In genomic region chr1:1355376-1355775, GRCh38 we compare ENCODE assay signal across 11 cellular contexts. TPM values are rescaled to one million over a fixed set of nuclear protein-coding genes. Genes with fewer than 3 reads are reported as not detected.
DNase-seq lines count a peak whose midpoint lies in the region; ATAC-seq, FAIRE-seq and TF ChIP-seq lines count a peak whose summit lies in the region.
"Had no signal": no experiment of that assay in that cellular context is flagged by ENCODE, and none has a peak within 500 bp of the region (broad histone marks: within the 10 kb centered on the region; RNA-seq: fewer than 3 reads in every experiment).

No MANE protein-coding gene starts in this region.

- CTCF ChIA-PET in HepG2 (lab: Yijun Ruan, JAX; ENCODE audit: low intra/inter-chr PET ratio, low total read pairs) = no interaction called here

- no peak for FAIRE-seq in astrocyte (lab: Jason Lieb, UNC)
- no peak for FAIRE-seq in HepG2 (lab: Jason Lieb, UNC)

- peak overlapping the region in 11 of 12 donors; percentile 11 to 80 (median 38) for H3K4me3 ChIP-seq in heart left ventricle
- no peak overlapping the region for H3K4me3 ChIP-seq in astrocyte (ENCODE audit: insufficient read depth, low read depth, low read length)
- no peak overlapping the region; a peak in 1 of 6 replicates for H3K4me3 ChIP-seq in HepG2 (replicated peaks in 1 of 3; ENCODE audit: insufficient read depth in 1 of 3, low read depth in 2 of 3, low read length in 3 of 3)
- H3K4me3 ChIP-seq in uterus = peak overlapping the region in 1 of 2 donors; percentile 35

- no peak for TF ChIP-seq POLR2A in heart left ventricle (IDR thresholded peaks at IDR 0.05)
- no peak for TF ChIP-seq POLR2A in HepG2 (IDR thresholded peaks at IDR 0.05; ENCODE audit: insufficient read depth in 1 of 2, low read depth in 2 of 2, low read length in 2 of 2)
- TF ChIP-seq POLR2A in uterus (IDR thresholded peaks at IDR 0.05) = no peak

- H2AFZ ChIP-seq in astrocyte (ENCODE audit: low read depth, low read length) = no peak overlapping the region
- no peak overlapping the region for H2AFZ ChIP-seq in HepG2 (ENCODE audit: low read length)

- peaks cover 20% of the 10 kb centered on the region for H3K4me1 Mint-ChIP-seq in astrocyte (ENCODE audit: low read depth, unreplicated experiment)

- TF ChIP-seq RAD21 in HepG2 (CRISPR knock-in tag; IDR thresholded peaks at IDR 0.05) = no peak

- ATAC-seq in heart left ventricle = no peak
- no peak for ATAC-seq in Right ventricle myocardium superior (ENCODE audit: poor library complexity)
- no peak for ATAC-seq in HepG2

- TF ChIP-seq EP300 in HepG2 (IDR thresholded peaks at IDR 0.05; ENCODE audit: low read depth in 2 of 2, low read length in 2 of 2) (no peak), HepG2 (CRISPR knock-in tag; IDR thresholded peaks at IDR 0.05; ENCODE audit: borderline replicate concordance) (no peak)

- peak in 1 of 5 donors; percentile 62 for DNase-seq in heart left ventricle
- no peak for DNase-seq in Right ventricle myocardium superior
- no peak for DNase-seq in astrocyte (ENCODE audit: low read depth)
- no peak for DNase-seq in HepG2 (ENCODE audit: low spot score)
- DNase-seq in uterus = no peak
- no peak for DNase-seq in SW480 (ENCODE audit: low spot score)
- DNase-seq in T-helper 1 cell = no peak
- no peak for DNase-seq in DMS153 (lab: John Stamatoyannopoulos, UW)
- DNase-seq: activated CD4-positive, alpha-beta T cell treated with anti-CD3 and anti-CD28 coated beads for 4 hours; NCI-H1092 treated with DMSO at 0.1 percent for 48 hours had no signal

- no TSS peak for BruUV-seq in HepG2 (replicated peaks; lab: Mats Ljungman, UMichigan)

- H3K4me1 ChIP-seq in heart left ventricle (peaks cover 0 to 58% (median 37%) of the 10 kb centered on the region in 12 donors), astrocyte (ENCODE audit: insufficient read depth, low read length) (peaks cover 35% of the 10 kb centered on the region), HepG2 (ENCODE audit: insufficient read depth, low read length) (peaks cover 51% of the 10 kb centered on the region), uterus (peaks cover 5 to 24% of the 10 kb centered on the region in 2 donors)

- peaks cover 0 to 24% (median 0%) of the 10 kb centered on the region in 9 donors for H3K36me3 ChIP-seq in heart left ventricle
- H3K36me3 ChIP-seq in astrocyte (ENCODE audit: insufficient read depth, low read length) = peaks cover 11% of the 10 kb centered on the region
- no peaks in the 10 kb centered on the region for H3K36me3 ChIP-seq in HepG2 (replicated peaks in 1 of 2; ENCODE audit: control insufficient read depth in 1 of 2, insufficient read depth in 2 of 2, low read length in 2 of 2)
- no peaks in the 10 kb centered on the region for H3K36me3 ChIP-seq in uterus
- H3K36me3 ChIP-seq: neutrophil had no signal

- peaks cover 6% of the 10 kb centered on the region for H3K36me3 Mint-ChIP-seq in astrocyte (ENCODE audit: low read depth, unreplicated experiment)

- no peak overlapping the region for H3K27ac Mint-ChIP-seq in astrocyte (ENCODE audit: unreplicated experiment)

- no peaks in the 10 kb centered on the region for H3K9me3 Mint-ChIP-seq in astrocyte (ENCODE audit: unreplicated experiment)

- H3K27me3 ChIP-seq in heart left ventricle (peaks cover 4 to 58% (median 22%) of the 10 kb centered on the region in 9 donors), astrocyte (ENCODE audit: insufficient read depth, low read length) (no peaks in the 10 kb centered on the region), HepG2 (ENCODE audit: control insufficient read depth in 1 of 2, insufficient read depth in 2 of 2, low read length in 2 of 2) (no peaks in the 10 kb centered on the region), uterus (no peaks in the 10 kb centered on the region)

- peak overlapping the region; percentile 97 for H3K4me2 ChIP-seq in astrocyte (ENCODE audit: low read length)
- no peak overlapping the region for H3K4me2 ChIP-seq in HepG2 (ENCODE audit: low read depth, low read length)

- H3K4me3 Mint-ChIP-seq in astrocyte (ENCODE audit: unreplicated experiment) = no peak overlapping the region

- H4K20me1 ChIP-seq in astrocyte (ENCODE audit: insufficient read depth, low read length) (peaks cover 48% of the 10 kb centered on the region), HepG2 (ENCODE audit: insufficient read depth, low read length) (no peaks in the 10 kb centered on the region)

- peaks cover 2% of the 10 kb centered on the region for H3K27me3 Mint-ChIP-seq in astrocyte (ENCODE audit: low read depth, unreplicated experiment)

- in situ Hi-C loops in HepG2 (cut with HindIII; ENCODE audit: extremely low pct_ligation_motif_present, low pct_unique_long_range_greater_than_20kb) = no loop called here

- H3K27ac ChIP-seq in heart left ventricle (peak overlapping the region in 5 of 12 donors; percentile 34 to 91 (median 38)), astrocyte (ENCODE audit: low read depth, low read length) (no peak overlapping the region), HepG2 (ENCODE audit: extremely low read length, insufficient read depth, low read length) (no peak overlapping the region), uterus (peak overlapping the region; percentile 96)
- H3K27ac ChIP-seq: neutrophil had no signal

- intact Hi-C loops in heart left ventricle (cut with DNase I) = no loop called here
- intact Hi-C loops in Right ventricle myocardium superior (cut with DNase I) = no loop called here
- intact Hi-C loops in HepG2 (cut with micrococcal nuclease; ENCODE audit: unreplicated experiment) = no loop called here
- intact Hi-C loops in uterus (cut with DNase I; ENCODE audit: low total_unique reads) = loop anchor here (10.0 kb wide), 1 partner anchor 51 kb away; the partner anchor contains the start of genes ACAP3 and PUSL1

- TF ChIP-seq CTCF in heart left ventricle (IDR thresholded peaks at IDR 0.05) = no peak
- TF ChIP-seq CTCF in astrocyte (IDR thresholded peaks at IDR 0.05; ENCODE audit: insufficient read depth, low read depth, low read length) = no peak
- no peak for TF ChIP-seq CTCF in HepG2 (CRISPR knock-in tag; IDR thresholded peaks at IDR 0.05)
- no peak for TF ChIP-seq CTCF in uterus (IDR thresholded peaks at IDR 0.05)

- H3K9ac ChIP-seq in astrocyte (ENCODE audit: low read length) = no peak overlapping the region
- H3K9ac ChIP-seq in HepG2 (ENCODE audit: insufficient read depth, low read depth, low read length) = no peak overlapping the region

- WGBS in heart left ventricle, 4 donors = 0 to 3% (median 2%) methylated on average over 12 to 57 of the region's 57 CpGs
- WGBS in HepG2 (ENCODE audit: low lambda C conversion rate) = 74% methylated on average over 35 of the region's 57 CpGs

- H3K9me3 ChIP-seq in heart left ventricle (no peaks in the 10 kb centered on the region), astrocyte (ENCODE audit: insufficient read depth, low read depth, low read length) (no peaks in the 10 kb centered on the region), HepG2 (ENCODE audit: low read length) (no peaks in the 10 kb centered on the region), uterus (no peaks in the 10 kb centered on the region)
- H3K9me3 ChIP-seq: neutrophil had no signal

- POLR2A ChIA-PET in HepG2 (lab: Yijun Ruan, JAX) = interaction anchor here (0.7 to 1.0 kb wide), 2 partner anchors 20 kb away, joined by 3 to 4 read pairs; no protein-coding TSS in a partner anchor

- peaks cover 51% of the 10 kb centered on the region for H3K79me2 ChIP-seq in astrocyte (ENCODE audit: insufficient read depth, low read length)
- H3K79me2 ChIP-seq in HepG2 (ENCODE audit: insufficient read depth, low read length) = peaks cover 4% of the 10 kb centered on the region

RNA-seq across cellular contexts. Expression of gene MXRA8, which starts 3.0 kb away (rescaled TPM):
- 10 to 100 TPM; 10.5 to 49.3 (median 20.0) TPM for total RNA-seq in heart left ventricle
- polyA plus RNA-seq in heart left ventricle = 10 to 100 TPM; 17.7 to 19.5 TPM
- total RNA-seq in Right ventricle myocardium superior = 21.7 TPM
- 112 and 139 TPM in 2 replicates for total RNA-seq in astrocyte
- total RNA-seq in HepG2 (2016; rRNA removed; fragmentation: Illumina TruSeq; extraction: Trizol) = 5.4 and 19.8 TPM in 2 replicates
- 4.4 and 6.1 TPM in 2 replicates for total RNA-seq in HepG2 (2016; cell fraction: cytosol; rRNA removed; fragmentation: Illumina TruSeq; extraction: Trizol; ENCODE audit: low read depth)
- 5.2 and 18.5 TPM in 2 replicates for total RNA-seq in HepG2 (2016; cell fraction: insoluble cytoplasmic fraction; rRNA removed; fragmentation: Illumina TruSeq; extraction: Trizol)
- 9.0 and 10.5 TPM in 2 replicates for total RNA-seq in HepG2 (2016; cell fraction: membrane; rRNA removed; fragmentation: Illumina TruSeq; extraction: Trizol)
- total RNA-seq in HepG2 (2016; cell fraction: nucleus; rRNA removed; fragmentation: Illumina TruSeq; extraction: Trizol) = 15.6 and 22.5 TPM in 2 replicates
- 44.8 and 71.0 TPM in 2 replicates for polyA plus RNA-seq in HepG2 (2011; rRNA removed)
- 35.7 and 49.1 TPM in 2 replicates for polyA plus RNA-seq in HepG2 (2011; cell fraction: cytosol; rRNA removed)
- polyA plus RNA-seq in HepG2 (2011; cell fraction: nucleus; rRNA removed) = 279 and 296 TPM in 2 replicates
- 22.6 and 42.3 TPM in 2 replicates for polyA plus RNA-seq in HepG2 (2012)
- polyA plus RNA-seq in HepG2 (2016; cell fraction: cytosol; fragmentation: Illumina TruSeq; extraction: Trizol; ENCODE audit: low read depth) = 4.9 and 5.3 TPM in 2 replicates
- 6.0 and 9.7 TPM in 2 replicates for polyA plus RNA-seq in HepG2 (2016; cell fraction: insoluble cytoplasmic fraction; fragmentation: Illumina TruSeq; extraction: Trizol; ENCODE audit: low read depth)
- polyA plus RNA-seq in HepG2 (2016; cell fraction: membrane; fragmentation: Illumina TruSeq; extraction: Trizol; ENCODE audit: low read depth) = 10.7 and 11.1 TPM in 2 replicates
- 56.0 and 64.0 TPM in 2 replicates for polyA plus RNA-seq in HepG2 (2016; cell fraction: nucleus; fragmentation: Illumina TruSeq; extraction: Trizol; ENCODE audit: insufficient read depth, low read depth)
- polyA minus RNA-seq in HepG2 (2011; rRNA and poly(A)+ RNA removed; ENCODE audit: low replicate concordance) = 0.26 and 46.5 TPM in 2 replicates
- 16.7 and 21.9 TPM in 2 replicates for polyA minus RNA-seq in HepG2 (2011; cell fraction: cytosol; rRNA and poly(A)+ RNA removed)
- polyA minus RNA-seq in HepG2 (2011; cell fraction: nucleus; rRNA and poly(A)+ RNA removed) = 11.8 and 16.9 TPM in 2 replicates
- 100 to 1,000 TPM in 2 of 4 donors, 10 to 100 TPM in 2; 86.1 to 143 (median 117) TPM for total RNA-seq in uterus

RNA-seq across cellular contexts. Expression of gene DVL1, which starts 6.2 kb away (rescaled TPM):
- total RNA-seq in heart left ventricle (100 to 1,000 TPM in 3 of 9 donors, 10 to 100 TPM in 6; 75.3 to 177 (median 85.3) TPM), Right ventricle myocardium superior (126 TPM), astrocyte (54.0 and 55.0 TPM in 2 replicates), HepG2 (2016; rRNA removed; fragmentation: Illumina TruSeq; extraction: Trizol) (42.8 and 60.4 TPM in 2 replicates), uterus (10 to 100 TPM; 35.6 to 94.5 (median 49.7) TPM)
- polyA plus RNA-seq in heart left ventricle (100 to 1,000 TPM; 110 to 129 TPM), HepG2 (2011; rRNA removed) (30.8 and 49.5 TPM in 2 replicates)
- 36.3 and 41.3 TPM in 2 replicates for total RNA-seq in HepG2 (2016; cell fraction: cytosol; rRNA removed; fragmentation: Illumina TruSeq; extraction: Trizol; ENCODE audit: low read depth)
- total RNA-seq in HepG2 (2016; cell fraction: insoluble cytoplasmic fraction; rRNA removed; fragmentation: Illumina TruSeq; extraction: Trizol) = 36.7 and 61.0 TPM in 2 replicates
- total RNA-seq in HepG2 (2016; cell fraction: membrane; rRNA removed; fragmentation: Illumina TruSeq; extraction: Trizol) = 84.2 and 90.2 TPM in 2 replicates
- 38.1 and 46.4 TPM in 2 replicates for total RNA-seq in HepG2 (2016; cell fraction: nucleus; rRNA removed; fragmentation: Illumina TruSeq; extraction: Trizol)
- 25.9 and 50.1 TPM in 2 replicates for polyA plus RNA-seq in HepG2 (2011; cell fraction: cytosol; rRNA removed)
- 153 and 204 TPM in 2 replicates for polyA plus RNA-seq in HepG2 (2011; cell fraction: nucleus; rRNA removed)
- 29.7 and 38.8 TPM in 2 replicates for polyA plus RNA-seq in HepG2 (2012)
- 26.3 and 31.1 TPM in 2 replicates for polyA plus RNA-seq in HepG2 (2016; cell fraction: cytosol; fragmentation: Illumina TruSeq; extraction: Trizol; ENCODE audit: low read depth)
- polyA plus RNA-seq in HepG2 (2016; cell fraction: insoluble cytoplasmic fraction; fragmentation: Illumina TruSeq; extraction: Trizol; ENCODE audit: low read depth) = 34.3 and 36.1 TPM in 2 replicates
- 54.8 and 63.5 TPM in 2 replicates for polyA plus RNA-seq in HepG2 (2016; cell fraction: membrane; fragmentation: Illumina TruSeq; extraction: Trizol; ENCODE audit: low read depth)
- polyA plus RNA-seq in HepG2 (2016; cell fraction: nucleus; fragmentation: Illumina TruSeq; extraction: Trizol; ENCODE audit: insufficient read depth, low read depth) = 84.5 and 84.8 TPM in 2 replicates
- polyA minus RNA-seq in HepG2 (2011; rRNA and poly(A)+ RNA removed; ENCODE audit: low replicate concordance) = 41.6 and 83.7 TPM in 2 replicates
- polyA minus RNA-seq in HepG2 (2011; cell fraction: cytosol; rRNA and poly(A)+ RNA removed) = 26.2 and 33.4 TPM in 2 replicates
- polyA minus RNA-seq in HepG2 (2011; cell fraction: nucleus; rRNA and poly(A)+ RNA removed) = 27.6 and 29.8 TPM in 2 replicates

RNA-seq across cellular contexts. Expression of gene AURKAIP1, which starts 19.6 kb away (rescaled TPM):
- 100 to 1,000 TPM; 157 to 273 (median 188) TPM for total RNA-seq in heart left ventricle
- 100 to 1,000 TPM; 268 to 465 TPM for polyA plus RNA-seq in heart left ventricle
- total RNA-seq in Right ventricle myocardium superior = 271 TPM
- 135 and 139 TPM in 2 replicates for total RNA-seq in astrocyte
- total RNA-seq in HepG2 (2016; rRNA removed; fragmentation: Illumina TruSeq; extraction: Trizol) = 161 and 175 TPM in 2 replicates
- total RNA-seq in HepG2 (2016; cell fraction: cytosol; rRNA removed; fragmentation: Illumina TruSeq; extraction: Trizol; ENCODE audit: low read depth) = 241 and 331 TPM in 2 replicates
- 166 and 180 TPM in 2 replicates for total RNA-seq in HepG2 (2016; cell fraction: insoluble cytoplasmic fraction; rRNA removed; fragmentation: Illumina TruSeq; extraction: Trizol)
- 203 and 269 TPM in 2 replicates for total RNA-seq in HepG2 (2016; cell fraction: membrane; rRNA removed; fragmentation: Illumina TruSeq; extraction: Trizol)
- total RNA-seq in HepG2 (2016; cell fraction: nucleus; rRNA removed; fragmentation: Illumina TruSeq; extraction: Trizol) = 65.3 and 65.7 TPM in 2 replicates
- polyA plus RNA-seq in HepG2 (2011; rRNA removed) = 64.6 and 69.5 TPM in 2 replicates
- 51.1 and 98.6 TPM in 2 replicates for polyA plus RNA-seq in HepG2 (2011; cell fraction: cytosol; rRNA removed)
- polyA plus RNA-seq in HepG2 (2011; cell fraction: nucleus; rRNA removed) = 63.9 and 74.1 TPM in 2 replicates
- polyA plus RNA-seq in HepG2 (2012) = 48.0 and 50.3 TPM in 2 replicates
- polyA plus RNA-seq in HepG2 (2016; cell fraction: cytosol; fragmentation: Illumina TruSeq; extraction: Trizol; ENCODE audit: low read depth) = 247 and 325 TPM in 2 replicates
- polyA plus RNA-seq in HepG2 (2016; cell fraction: insoluble cytoplasmic fraction; fragmentation: Illumina TruSeq; extraction: Trizol; ENCODE audit: low read depth) = 159 and 164 TPM in 2 replicates
- 168 and 213 TPM in 2 replicates for polyA plus RNA-seq in HepG2 (2016; cell fraction: membrane; fragmentation: Illumina TruSeq; extraction: Trizol; ENCODE audit: low read depth)
- polyA plus RNA-seq in HepG2 (2016; cell fraction: nucleus; fragmentation: Illumina TruSeq; extraction: Trizol; ENCODE audit: insufficient read depth, low read depth) = 120 TPM in 2 replicates
- 15.2 and 21.3 TPM in 2 replicates for polyA minus RNA-seq in HepG2 (2011; rRNA and poly(A)+ RNA removed; ENCODE audit: low replicate concordance)
- 17.7 and 18.0 TPM in 2 replicates for polyA minus RNA-seq in HepG2 (2011; cell fraction: cytosol; rRNA and poly(A)+ RNA removed)
- 11.1 and 11.9 TPM in 2 replicates for polyA minus RNA-seq in HepG2 (2011; cell fraction: nucleus; rRNA and poly(A)+ RNA removed)
- 10 to 100 TPM; 13.2 to 75.8 (median 31.1) TPM for total RNA-seq in uterus

RNA-seq across cellular contexts. Expression of gene TAS1R3, which starts 24.3 kb away (rescaled TPM):
- under 1 TPM; 0.21 to 0.80 (median 0.38) TPM for total RNA-seq in heart left ventricle
- polyA plus RNA-seq in heart left ventricle = 1 to 10 TPM in 1 of 2 donors, under 1 TPM in 1; 0.24 to 1.3 TPM
- total RNA-seq in Right ventricle myocardium superior = 0.40 TPM
- total RNA-seq in astrocyte = 0.41 and 0.50 TPM in 2 replicates
- total RNA-seq in HepG2 (2016; rRNA removed; fragmentation: Illumina TruSeq; extraction: Trizol) = 0.15 TPM in 1 of 2 replicates, not detected in the other
- not detected in 2 replicates for total RNA-seq in HepG2 (2016; cell fraction: cytosol; rRNA removed; fragmentation: Illumina TruSeq; extraction: Trizol; ENCODE audit: low read depth)
- total RNA-seq in HepG2 (2016; cell fraction: insoluble cytoplasmic fraction; rRNA removed; fragmentation: Illumina TruSeq; extraction: Trizol) = 0.13 TPM in 1 of 2 replicates, not detected in the other
- total RNA-seq in HepG2 (2016; cell fraction: membrane; rRNA removed; fragmentation: Illumina TruSeq; extraction: Trizol) = not detected in 2 replicates
- 0.12 and 0.25 TPM in 2 replicates for total RNA-seq in HepG2 (2016; cell fraction: nucleus; rRNA removed; fragmentation: Illumina TruSeq; extraction: Trizol)
- 0.13 and 0.20 TPM in 2 replicates for polyA plus RNA-seq in HepG2 (2011; rRNA removed)
- 0.13 and 0.21 TPM in 2 replicates for polyA plus RNA-seq in HepG2 (2011; cell fraction: cytosol; rRNA removed)
- 1.5 and 2.4 TPM in 2 replicates for polyA plus RNA-seq in HepG2 (2011; cell fraction: nucleus; rRNA removed)
- 0.17 TPM in 2 replicates for polyA plus RNA-seq in HepG2 (2012)
- polyA plus RNA-seq in HepG2 (2016; cell fraction: cytosol; fragmentation: Illumina TruSeq; extraction: Trizol; ENCODE audit: low read depth) = not detected in 2 replicates
- not detected in 2 replicates for polyA plus RNA-seq in HepG2 (2016; cell fraction: insoluble cytoplasmic fraction; fragmentation: Illumina TruSeq; extraction: Trizol; ENCODE audit: low read depth)
- polyA plus RNA-seq in HepG2 (2016; cell fraction: membrane; fragmentation: Illumina TruSeq; extraction: Trizol; ENCODE audit: low read depth) = 0.07 TPM in 1 of 2 replicates, not detected in the other
- polyA plus RNA-seq in HepG2 (2016; cell fraction: nucleus; fragmentation: Illumina TruSeq; extraction: Trizol; ENCODE audit: insufficient read depth, low read depth) = 0.25 and 0.30 TPM in 2 replicates
- 1.2 TPM in 2 replicates for polyA minus RNA-seq in HepG2 (2011; rRNA and poly(A)+ RNA removed; ENCODE audit: low replicate concordance)
- polyA minus RNA-seq in HepG2 (2011; cell fraction: cytosol; rRNA and poly(A)+ RNA removed) = 0.20 and 0.26 TPM in 2 replicates
- polyA minus RNA-seq in HepG2 (2011; cell fraction: nucleus; rRNA and poly(A)+ RNA removed) = 0.64 and 0.75 TPM in 2 replicates
- total RNA-seq in uterus = under 1 TPM in 2 of 4 donors, not detected in 2; 0.14 to 0.34 TPM

RNA-seq across cellular contexts. Expression of gene CPTP, which starts 30.8 kb away (rescaled TPM):
- 100 to 1,000 TPM in 2 of 9 donors, 10 to 100 TPM in 7; 50.7 to 220 (median 72.4) TPM for total RNA-seq in heart left ventricle
- 100 to 1,000 TPM in 1 of 2 donors, 10 to 100 TPM in 1; 57.6 to 226 TPM for polyA plus RNA-seq in heart left ventricle
- 113 TPM for total RNA-seq in Right ventricle myocardium superior
- 25.6 and 28.5 TPM in 2 replicates for total RNA-seq in astrocyte
- 7.2 and 9.3 TPM in 2 replicates for total RNA-seq in HepG2 (2016; rRNA removed; fragmentation: Illumina TruSeq; extraction: Trizol)
- 6.9 and 8.7 TPM in 2 replicates for total RNA-seq in HepG2 (2016; cell fraction: cytosol; rRNA removed; fragmentation: Illumina TruSeq; extraction: Trizol; ENCODE audit: low read depth)
- 6.2 and 9.8 TPM in 2 replicates for total RNA-seq in HepG2 (2016; cell fraction: insoluble cytoplasmic fraction; rRNA removed; fragmentation: Illumina TruSeq; extraction: Trizol)
- total RNA-seq in HepG2 (2016; cell fraction: membrane; rRNA removed; fragmentation: Illumina TruSeq; extraction: Trizol) = 15.1 and 19.3 TPM in 2 replicates
- total RNA-seq in HepG2 (2016; cell fraction: nucleus; rRNA removed; fragmentation: Illumina TruSeq; extraction: Trizol) = 7.2 and 8.0 TPM in 2 replicates
- 5.5 and 8.0 TPM in 2 replicates for polyA plus RNA-seq in HepG2 (2011; rRNA removed)
- 7.7 and 13.2 TPM in 2 replicates for polyA plus RNA-seq in HepG2 (2011; cell fraction: cytosol; rRNA removed)
- 11.5 and 12.6 TPM in 2 replicates for polyA plus RNA-seq in HepG2 (2011; cell fraction: nucleus; rRNA removed)
- polyA plus RNA-seq in HepG2 (2012) = 7.1 and 9.6 TPM in 2 replicates
- 12.5 and 15.0 TPM in 2 replicates for polyA plus RNA-seq in HepG2 (2016; cell fraction: cytosol; fragmentation: Illumina TruSeq; extraction: Trizol; ENCODE audit: low read depth)
- 13.9 and 15.2 TPM in 2 replicates for polyA plus RNA-seq in HepG2 (2016; cell fraction: insoluble cytoplasmic fraction; fragmentation: Illumina TruSeq; extraction: Trizol; ENCODE audit: low read depth)
- 23.5 and 26.0 TPM in 2 replicates for polyA plus RNA-seq in HepG2 (2016; cell fraction: membrane; fragmentation: Illumina TruSeq; extraction: Trizol; ENCODE audit: low read depth)
- 16.7 and 16.9 TPM in 2 replicates for polyA plus RNA-seq in HepG2 (2016; cell fraction: nucleus; fragmentation: Illumina TruSeq; extraction: Trizol; ENCODE audit: insufficient read depth, low read depth)
- polyA minus RNA-seq in HepG2 (2011; rRNA and poly(A)+ RNA removed; ENCODE audit: low replicate concordance) = 9.3 and 18.2 TPM in 2 replicates
- 13.4 and 15.4 TPM in 2 replicates for polyA minus RNA-seq in HepG2 (2011; cell fraction: cytosol; rRNA and poly(A)+ RNA removed)
- polyA minus RNA-seq in HepG2 (2011; cell fraction: nucleus; rRNA and poly(A)+ RNA removed) = 9.8 and 11.6 TPM in 2 replicates
- total RNA-seq in uterus = 10 to 100 TPM in 2 of 4 donors, 1 to 10 TPM in 2; 3.5 to 23.9 (median 16.4) TPM

Comparison
In these comparisons a context has a peak if more than half of its experiments do, and no peak if none do; other contexts are left out.
1. H3K27ac ChIP-seq: peak in uterus (2 of 2); none in astrocyte (single experiment) and HepG2 (single experiment).
2. H3K4me3 ChIP-seq: peak in heart left ventricle (11 of 12); none in astrocyte (single experiment) and HepG2 (0 of 3).